ENCODE assay signal across 1 cellular context in the genomic region with DNA sequence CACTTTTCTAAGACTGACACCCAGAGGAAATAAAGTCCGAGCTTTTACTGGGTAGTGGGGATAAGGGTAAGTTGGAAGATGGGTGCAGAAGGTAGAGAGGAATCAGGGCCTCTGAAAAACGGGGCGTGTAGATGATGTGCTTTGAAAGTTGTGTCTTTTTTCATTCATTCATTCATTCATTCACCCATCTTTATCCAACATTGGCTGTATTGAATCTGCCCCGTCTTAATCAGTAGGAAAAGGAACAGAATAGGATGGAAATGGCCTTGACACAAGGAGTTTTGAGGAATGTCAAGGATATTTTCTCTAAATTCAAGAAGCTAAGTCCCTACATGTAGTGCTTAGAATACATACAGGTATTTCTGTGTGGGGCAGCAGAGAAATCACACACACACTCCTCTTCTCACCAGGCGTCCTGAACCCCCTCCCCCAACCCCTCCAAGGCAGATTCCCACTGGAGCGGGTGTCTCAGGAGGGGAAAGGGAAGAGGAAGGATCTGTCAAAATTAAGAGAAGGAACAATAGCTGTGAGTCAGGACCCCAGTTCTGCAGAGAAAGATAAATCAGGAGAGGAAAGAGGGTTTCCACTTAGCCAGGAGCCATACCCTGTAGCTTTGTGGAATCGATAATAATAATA.
TF ChIP-seq lines count a peak whose summit lies in the region.

No MANE protein-coding gene starts in this region.

TF ChIP-seq in IMR-90, 13 proteins besides CTCF, POLR2A, EP300 and RAD21:
- TF ChIP-seq, protein P1, sequence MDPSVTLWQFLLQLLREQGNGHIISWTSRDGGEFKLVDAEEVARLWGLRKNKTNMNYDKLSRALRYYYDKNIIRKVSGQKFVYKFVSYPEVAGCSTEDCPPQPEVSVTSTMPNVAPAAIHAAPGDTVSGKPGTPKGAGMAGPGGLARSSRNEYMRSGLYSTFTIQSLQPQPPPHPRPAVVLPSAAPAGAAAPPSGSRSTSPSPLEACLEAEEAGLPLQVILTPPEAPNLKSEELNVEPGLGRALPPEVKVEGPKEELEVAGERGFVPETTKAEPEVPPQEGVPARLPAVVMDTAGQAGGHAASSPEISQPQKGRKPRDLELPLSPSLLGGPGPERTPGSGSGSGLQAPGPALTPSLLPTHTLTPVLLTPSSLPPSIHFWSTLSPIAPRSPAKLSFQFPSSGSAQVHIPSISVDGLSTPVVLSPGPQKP (IDR thresholded peaks at IDR 0.05; ENCODE audit: borderline replicate concordance, low read depth, low read length), result no peak
- TF ChIP-seq BHLHE40 (IDR thresholded peaks at IDR 0.05; ENCODE audit: low read depth, low read length) (no peak), NFE2L2 (IDR thresholded peaks at IDR 0.05; ENCODE audit: low read depth, low read length) (no peak), MAZ (IDR thresholded peaks at IDR 0.05; ENCODE audit: borderline replicate concordance, low read depth, low read length) (no peak), CHD1 (IDR thresholded peaks at IDR 0.05; ENCODE audit: low read depth, low read length) (no peak), RCOR1 (IDR thresholded peaks at IDR 0.05; ENCODE audit: insufficient replicate concordance, low read length) (no peak), FOS (IDR thresholded peaks at IDR 0.05; ENCODE audit: low read depth, low read length) (no peak), RFX5 (IDR thresholded peaks at IDR 0.05; ENCODE audit: low read depth, low read length) (no peak), MAFK (IDR thresholded peaks at IDR 0.05; ENCODE audit: low read depth, low read length) (no peak), CEBPB (IDR thresholded peaks at IDR 0.05; ENCODE audit: low read depth, low read length) (no peak), SMC3 (IDR thresholded peaks at IDR 0.05; ENCODE audit: low read depth, low read length) (no peak), MXI1 (IDR thresholded peaks at IDR 0.05; ENCODE audit: borderline replicate concordance, low read depth, low read length) (no peak)
- TF ChIP-seq, protein P2, sequence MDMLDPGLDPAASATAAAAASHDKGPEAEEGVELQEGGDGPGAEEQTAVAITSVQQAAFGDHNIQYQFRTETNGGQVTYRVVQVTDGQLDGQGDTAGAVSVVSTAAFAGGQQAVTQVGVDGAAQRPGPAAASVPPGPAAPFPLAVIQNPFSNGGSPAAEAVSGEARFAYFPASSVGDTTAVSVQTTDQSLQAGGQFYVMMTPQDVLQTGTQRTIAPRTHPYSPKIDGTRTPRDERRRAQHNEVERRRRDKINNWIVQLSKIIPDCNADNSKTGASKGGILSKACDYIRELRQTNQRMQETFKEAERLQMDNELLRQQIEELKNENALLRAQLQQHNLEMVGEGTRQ (IDR thresholded peaks at IDR 0.05; ENCODE audit: low read depth, low read length), result no peak
